In the genomic region with DNA sequence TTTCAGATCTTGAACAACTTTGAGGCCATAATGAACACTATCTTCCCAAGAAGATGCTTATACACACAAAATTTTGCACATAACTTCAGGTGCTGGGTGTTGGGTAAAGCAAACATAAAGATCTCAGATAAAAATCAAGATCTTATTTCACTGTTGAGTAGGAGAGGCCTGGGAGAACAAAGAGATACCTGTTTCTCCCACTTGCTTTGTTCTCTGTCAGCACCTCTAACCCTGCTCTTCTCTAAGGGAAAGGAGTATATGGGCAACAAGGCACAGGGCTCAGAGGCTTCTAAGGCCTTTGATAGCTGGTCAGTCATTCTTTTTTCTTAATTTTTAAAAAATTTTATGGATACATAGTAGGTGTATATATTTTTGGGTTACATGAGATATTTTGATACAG, we compare ENCODE assay signal across 20 cellular contexts. TPM values are rescaled to one million over a fixed set of nuclear protein-coding genes. Genes with fewer than 3 reads are reported as not detected.
DNase-seq lines count a peak whose midpoint lies in the region; ATAC-seq, FAIRE-seq and TF ChIP-seq lines count a peak whose summit lies in the region.
"Had no signal": no experiment of that assay in that cellular context is flagged by ENCODE, and none has a peak within 500 bp of the region (broad histone marks: within the 10 kb centered on the region; RNA-seq: fewer than 3 reads in every experiment).

No MANE protein-coding gene starts in this region.

- no peak overlapping the region for H3K27ac ChIP-seq in PC-3 (ENCODE audit: low read length)
- no peak overlapping the region for H3K27ac ChIP-seq in thyroid gland
- H3K27ac ChIP-seq: A549, C4-2B, HL-60 had no signal

- FAIRE-seq in GM19239 (lab: Jason Lieb, UNC) = no peak
- FAIRE-seq: A549 had no signal

- peaks cover 7% of the 10 kb centered on the region for H3K79me2 ChIP-seq in PC-3 (ENCODE audit: low read length)

- TF ChIP-seq CTCF in PC-3 (conservative IDR thresholded peaks at IDR 0.05; ENCODE audit: low read depth, low read length) = no peak
- no peak for TF ChIP-seq CTCF in thyroid gland (IDR thresholded peaks at IDR 0.05)

- no peak for TF ChIP-seq POLR2A in thyroid gland (IDR thresholded peaks at IDR 0.05)

- no TSS peak for BruUV-seq in PC-3 (replicated peaks; lab: Mats Ljungman, UMichigan)

- no peaks in the 10 kb centered on the region for H4K20me1 ChIP-seq in PC-3 (ENCODE audit: low read length)

- 0 out of 2 replicates have a peak, but pooled peaks have one; percentile 9 for ATAC-seq in PC-3
- ATAC-seq: A549, HCT116 had no signal

- H3K9ac ChIP-seq in PC-3 (ENCODE audit: low read length) = no peak overlapping the region

- H3K9me3 ChIP-seq in PC-3 (ENCODE audit: low read length) (no peaks in the 10 kb centered on the region), thyroid gland (no peaks in the 10 kb centered on the region)
- H3K9me3 ChIP-seq: A549, Caco-2 had no signal

- H3K36me3 ChIP-seq in PC-3 (ENCODE audit: low read depth, low read length) = no peaks in the 10 kb centered on the region
- no peaks in the 10 kb centered on the region for H3K36me3 ChIP-seq in thyroid gland

- H3K27me3 ChIP-seq in PC-3 (ENCODE audit: low read length) (no peaks in the 10 kb centered on the region), thyroid gland (no peaks in the 10 kb centered on the region)

- H3K4me2 ChIP-seq in PC-3 (ENCODE audit: low read length) = no peak overlapping the region
- H3K4me2 ChIP-seq: A549 had no signal

- H3F3A ChIP-seq in PC-3 (ENCODE audit: low read length, unreplicated experiment) = no peaks in the 10 kb centered on the region

- peak; percentile 26 for DNase-seq in NCI-H2196 (lab: John Stamatoyannopoulos, UW; ENCODE audit: unreplicated experiment)
- no peak for DNase-seq in NCI-H2196 treated with DMSO at 0.1 percent for 48 hours (lab: John Stamatoyannopoulos, UW; ENCODE audit: unreplicated experiment)
- DNase-seq in NCI-H526 (lab: John Stamatoyannopoulos, UW) = peak; percentile 64 to 80
- DNase-seq in PC-3 = peak; percentile 23
- no peak for DNase-seq in thyroid gland
- DNase-seq in GM19239 (ENCODE audit: insufficient read length, low spot score) = no peak
- no peak for DNase-seq in kidney glomerular epithelial cell (lab: John Stamatoyannopoulos, UW)
- DNase-seq: AML-193; Caco-2; CD4-positive, alpha-beta T cell; DMS79 treated with DMSO at 0.1 percent for 48 hours; GF-D8; GOT3; H7; HFFc6; IMR-90 had no signal

- H2AFZ ChIP-seq in PC-3 (ENCODE audit: low read length) = no peak overlapping the region

- H3K9me2 ChIP-seq in PC-3 (replicated peaks; ENCODE audit: low read length) = no peaks in the 10 kb centered on the region

- CTCF ChIA-PET in PC-3 (lab: Charles Lee) = no interaction called here

- intact Hi-C loops in PC-3 (cut with micrococcal nuclease) = loop anchor here (5.0 kb wide), 2 partner anchors 53 to 102 kb away; no protein-coding TSS in a partner anchor
- intact Hi-C loops in thyroid gland (cut with DNase I) = no loop called here

- H3K4me1 ChIP-seq in PC-3 (ENCODE audit: insufficient read depth, low read length) = peaks cover 6% of the 10 kb centered on the region; the same call in 1 of the 2 replicates
- peaks cover 3 to 9% of the 10 kb centered on the region in 2 donors for H3K4me1 ChIP-seq in thyroid gland
- H3K4me1 ChIP-seq: Caco-2 had no signal

- POLR2A ChIA-PET in PC-3 (lab: Charles Lee; ENCODE audit: unreplicated experiment) = no interaction called here

- H3K4me3 ChIP-seq in PC-3 (ENCODE audit: low read length) (no peak overlapping the region), thyroid gland (replicated peaks in 1 of 3) (no peak overlapping the region)
- H3K4me3 ChIP-seq: A549 had no signal

RNA-seq across cellular contexts. Expression of a gene that starts 3.6 kb away (rescaled TPM):
- total RNA-seq in PC-3 (2014; rRNA removed) (4.6 and 5.5 TPM in 2 replicates), thyroid gland (10 to 100 TPM; 23.6 to 36.7 (median 29.5) TPM)

Comparison
In these comparisons a context has a peak if more than half of its experiments do, and no peak if none do; other contexts are left out.
1. DNase-seq: peak in NCI-H2196 (single experiment), NCI-H526 (2 of 2) and PC-3 (single experiment); none in NCI-H2196 treated with DMSO at 0.1 percent for 48 hours (single experiment), thyroid gland (0 of 2), GM19239 (single experiment) and kidney glomerular epithelial cell (single experiment).